ENCODE assay signal across 8 cellular contexts in genomic region chr2:179265082-179265575, GRCh38. TPM values are rescaled to one million over a fixed set of nuclear protein-coding genes. Genes with fewer than 3 reads are reported as not detected.
DNase-seq lines count a peak whose midpoint lies in the region; ATAC-seq and TF ChIP-seq lines count a peak whose summit lies in the region.

No MANE protein-coding gene starts in this region.

- no peak overlapping the region for H2BK15ac ChIP-seq in mesenchymal stem cell (ENCODE audit: low read depth, poor library complexity, severe bottlenecking)

- H4K91ac ChIP-seq in mesenchymal stem cell (ENCODE audit: low read length), result no peak overlapping the region

- peaks cover 14 to 23% (median 21%) of the 10 kb centered on the region in 4 donors for H3K4me1 Mint-ChIP-seq in CD4-positive, CD25-positive, alpha-beta regulatory T cell

- H3K36me3 Mint-ChIP-seq in CD4-positive, CD25-positive, alpha-beta regulatory T cell, result no peaks in the 10 kb centered on the region

- TF ChIP-seq CTCF in NB4 (IDR thresholded peaks at IDR 0.05; ENCODE audit: low read depth, low read length), result no peak
- no peak for TF ChIP-seq CTCF in choroid plexus epithelial cell (conservative IDR thresholded peaks at IDR 0.05; ENCODE audit: low read depth, low read length)

- no peak for ATAC-seq in CD4-positive, CD25-positive, alpha-beta regulatory T cell (ENCODE audit: low read depth in 2 of 2)
- ATAC-seq in GM21717 (IDR thresholded peaks at IDR 0.05; ENCODE audit: unreplicated experiment), result no peak

- H2AFZ ChIP-seq in mesenchymal stem cell (ENCODE audit: low read depth, low read length), result peak overlapping the region; percentile 54

- no peak overlapping the region for H2AK5ac ChIP-seq in mesenchymal stem cell (ENCODE audit: low read length, severe bottlenecking)

- H2BK5ac ChIP-seq in mesenchymal stem cell (ENCODE audit: low read depth, low read length, poor library complexity, severe bottlenecking), result no peak overlapping the region

- H3K27me3 ChIP-seq in CD4-positive, CD25-positive, alpha-beta regulatory T cell (ENCODE audit: control insufficient read depth, insufficient read depth, low read length), result peaks cover 20% of the 10 kb centered on the region
- no peaks in the 10 kb centered on the region for H3K27me3 ChIP-seq in mesenchymal stem cell (ENCODE audit: control insufficient read depth in 1 of 2, insufficient read depth in 1 of 2, low read length in 2 of 2)

- H3K79me1 ChIP-seq in mesenchymal stem cell (replicated peaks; ENCODE audit: low read length, poor library complexity, severe bottlenecking), result no peaks in the 10 kb centered on the region

- peaks cover 0 to 1% (median 0%) of the 10 kb centered on the region in 7 donors for H3K9me3 Mint-ChIP-seq in CD4-positive, CD25-positive, alpha-beta regulatory T cell

- peak overlapping the region; percentile 13 to 83 for H3K18ac ChIP-seq in mesenchymal stem cell (ENCODE audit: low read depth in 1 of 2, low read length in 2 of 2)

- H3K4me3 ChIP-seq in CD4-positive, CD25-positive, alpha-beta regulatory T cell (ENCODE audit: low read depth, low read length), result peak overlapping the region; percentile 76
- H3K4me3 ChIP-seq in NB4 (ENCODE audit: low read depth, low read length) (peak overlapping the region; percentile 32), choroid plexus epithelial cell (ENCODE audit: low read depth, low read length) (peak overlapping the region; percentile 86), mesenchymal stem cell (ENCODE audit: insufficient read depth in 1 of 2, low read depth in 1 of 2, low read length in 2 of 2) (peak overlapping the region; percentile 90 to 93)

- H3K4ac ChIP-seq in mesenchymal stem cell (ENCODE audit: low read depth in 1 of 2, low read length in 2 of 2), result peak overlapping the region in 1 of 2 experiments; percentile 1

- TF ChIP-seq POLR2A in NB4 (IDR thresholded peaks at IDR 0.05; ENCODE audit: extremely low read depth, insufficient read length), result no peak

- peak overlapping the region; percentile 94 for H3K9ac ChIP-seq in mesenchymal stem cell (ENCODE audit: low read length)

- H3K27ac Mint-ChIP-seq in CD4-positive, CD25-positive, alpha-beta regulatory T cell, result peak overlapping the region in 2 of 3 donors; percentile 62 to 64

- H3K27ac ChIP-seq in CD4-positive, CD25-positive, alpha-beta regulatory T cell (ENCODE audit: insufficient read depth, low read length, poor library complexity, severe bottlenecking), result peak overlapping the region; percentile 33
- no peak overlapping the region for H3K27ac ChIP-seq in mesenchymal stem cell (ENCODE audit: low read length, poor library complexity, severe bottlenecking)

- no peak overlapping the region for H2BK120ac ChIP-seq in mesenchymal stem cell (ENCODE audit: low read depth, low read length)

- peaks cover 15% of the 10 kb centered on the region for H3K4me1 ChIP-seq in CD4-positive, CD25-positive, alpha-beta regulatory T cell (ENCODE audit: control insufficient read depth, insufficient read depth, low read length, poor library complexity, severe bottlenecking)
- H3K4me1 ChIP-seq in mesenchymal stem cell (ENCODE audit: control insufficient read depth, insufficient read depth, low read depth, low read length), result no peaks in the 10 kb centered on the region

- H4K8ac ChIP-seq in mesenchymal stem cell (ENCODE audit: low read length), result no peak overlapping the region

- H2BK12ac ChIP-seq in mesenchymal stem cell (ENCODE audit: low read length in 2 of 2), result peak overlapping the region in 1 of 2 experiments; percentile 6

- no peaks in the 10 kb centered on the region for H3K36me3 ChIP-seq in CD4-positive, CD25-positive, alpha-beta regulatory T cell (ENCODE audit: control insufficient read depth, insufficient read depth, low read length)
- H3K36me3 ChIP-seq in mesenchymal stem cell (ENCODE audit: control insufficient read depth in 1 of 2, insufficient read depth in 2 of 2, low read depth in 1 of 2, low read length in 2 of 2), result no peaks in the 10 kb centered on the region

- no peak overlapping the region for H3K23ac ChIP-seq in mesenchymal stem cell (ENCODE audit: low read length in 2 of 2)

- DNase-seq in CD4-positive, CD25-positive, alpha-beta regulatory T cell, result no peak
- DNase-seq in NB4 (ENCODE audit: low read depth) (peak; percentile 45), choroid plexus epithelial cell (ENCODE audit: low read depth) (peak; percentile 55), mesenchymal stem cell (peak; percentile 32), medulla oblongata (ENCODE audit: extremely low spot score) (no peak), NCI-H128 (lab: John Stamatoyannopoulos, UW; ENCODE audit: unreplicated experiment) (no peak), NCI-H1105 (lab: John Stamatoyannopoulos, UW) (no peak)

- peak overlapping the region; percentile 84 for H3K4me2 ChIP-seq in mesenchymal stem cell (ENCODE audit: low read length, poor library complexity, severe bottlenecking)

- H3K27me3 Mint-ChIP-seq in CD4-positive, CD25-positive, alpha-beta regulatory T cell, result peaks cover 40% of the 10 kb centered on the region

- no peak overlapping the region for H3K14ac ChIP-seq in mesenchymal stem cell (ENCODE audit: low read length in 2 of 2)

- H3K4me3 Mint-ChIP-seq in CD4-positive, CD25-positive, alpha-beta regulatory T cell, result peak overlapping the region; percentile 79 to 91 (median 83)

- no peaks in the 10 kb centered on the region for H3K9me3 ChIP-seq in CD4-positive, CD25-positive, alpha-beta regulatory T cell (ENCODE audit: control insufficient read depth in 2 of 2, low read length in 2 of 2)
- H3K9me3 ChIP-seq in mesenchymal stem cell (ENCODE audit: control insufficient read depth, low read length), result no peaks in the 10 kb centered on the region

- 70% methylated on average over 6 of the region's 6 CpGs for WGBS in mesenchymal stem cell

RNA-seq across cellular contexts. Expression of gene SESTD1, which starts 0.5 kb away (rescaled TPM):
- total RNA-seq in CD4-positive, CD25-positive, alpha-beta regulatory T cell, result 7.3 TPM
- polyA plus RNA-seq in CD4-positive, CD25-positive, alpha-beta regulatory T cell, result 1 to 10 TPM in 3 of 4 donors, under 1 TPM in 1; 0.63 to 7.2 (median 2.1) TPM
- 28.8 TPM for polyA plus RNA-seq in mesenchymal stem cell (2013, experiment 1 of 2)
- polyA plus RNA-seq in mesenchymal stem cell (2013, experiment 2 of 2), result 29.6 TPM

Comparison
In these comparisons a context has a peak if more than half of its experiments do, and no peak if none do; other contexts are left out.
1. DNase-seq: peak in NB4 (single experiment), choroid plexus epithelial cell (single experiment) and mesenchymal stem cell (single experiment); none in CD4-positive, CD25-positive, alpha-beta regulatory T cell (0 of 3), medulla oblongata (single experiment), NCI-H128 (single experiment) and NCI-H1105 (single experiment).
2. H3K4me3 ChIP-seq: peak in every context shown above with its lines; median percentile 92 in mesenchymal stem cell; 86 in choroid plexus epithelial cell; 76 in CD4-positive, CD25-positive, alpha-beta regulatory T cell; 32 in NB4.